In the genomic region with DNA sequence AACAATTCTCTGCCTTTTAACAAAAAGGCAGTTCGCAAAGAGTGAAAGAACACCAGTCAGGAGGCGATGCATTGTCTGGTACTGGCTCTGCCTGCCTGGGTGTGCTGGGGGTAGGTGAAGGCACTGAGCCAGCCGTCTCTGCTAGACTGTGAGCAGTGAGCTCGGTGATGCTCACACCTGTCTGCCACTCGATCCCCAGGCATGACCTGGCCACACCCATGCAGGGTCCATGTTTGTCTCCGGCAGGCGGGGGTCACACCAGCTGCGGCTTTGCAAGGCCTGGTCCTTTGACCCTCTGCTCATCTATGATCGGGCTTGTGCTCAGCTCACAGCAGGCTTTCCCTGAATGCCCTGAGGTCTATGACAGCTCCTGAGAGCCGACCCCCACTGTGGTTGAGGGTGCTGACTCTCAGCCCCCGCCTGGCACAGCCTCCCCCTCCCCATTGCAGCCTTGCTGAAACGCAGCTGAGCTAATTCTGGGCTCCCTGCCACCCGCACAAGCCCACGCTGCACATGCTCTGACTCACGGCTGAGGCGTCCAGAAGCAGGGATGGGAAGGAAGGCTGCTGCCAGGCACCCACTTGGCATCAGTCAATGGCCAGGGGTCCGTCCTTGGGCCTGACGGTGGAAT, we compare ENCODE assay signal across 9 cellular contexts. TPM values are rescaled to one million over a fixed set of nuclear protein-coding genes. Genes with fewer than 3 reads are reported as not detected.
DNase-seq lines count a peak whose midpoint lies in the region; ATAC-seq, FAIRE-seq and TF ChIP-seq lines count a peak whose summit lies in the region.
"Had no signal": no experiment of that assay in that cellular context is flagged by ENCODE, and none has a peak within 500 bp of the region (broad histone marks: within the 10 kb centered on the region; RNA-seq: fewer than 3 reads in every experiment).

No MANE protein-coding gene starts in this region.

- peak; percentile 78 for FAIRE-seq in endothelial cell of umbilical vein (lab: Jason Lieb, UNC)
- no peak for FAIRE-seq in pancreas (lab: Jason Lieb, UNC)

- no peak overlapping the region for H3K4me2 ChIP-seq in endothelial cell of umbilical vein (ENCODE audit: insufficient read depth, low read length)

- DNase-seq in ELR (ENCODE audit: low read depth) (peak; percentile 78), NCI-H510A (lab: John Stamatoyannopoulos, UW) (peak; percentile 70), endothelial cell of umbilical vein (ENCODE audit: low read depth, low spot score) (peak; percentile 87), pancreas (peak; percentile 67 to 87 (median 80)), progenitor cell of endocrine pancreas (ENCODE audit: low spot score, unreplicated experiment) (no peak), epidermal melanocyte (ENCODE audit: insufficient read length, low spot score) (no peak)

- H3K4me1 Mint-ChIP-seq in progenitor cell of endocrine pancreas (ENCODE audit: low read depth), result peaks cover 37% of the 10 kb centered on the region

- TF ChIP-seq CTCF in endothelial cell of umbilical vein (IDR thresholded peaks at IDR 0.05; ENCODE audit: extremely low read depth in 1 of 2, insufficient read depth in 1 of 2, low read depth in 1 of 2, low read length in 2 of 2), result no peak
- no peak for TF ChIP-seq CTCF in pancreas (IDR thresholded peaks at IDR 0.05)
- no peak for TF ChIP-seq CTCF in progenitor cell of endocrine pancreas (IDR thresholded peaks at IDR 0.05; ENCODE audit: unreplicated experiment)

- no peak overlapping the region for H3K4me3 ChIP-seq in endothelial cell of umbilical vein (replicated peaks in 1 of 3; ENCODE audit: insufficient read depth in 1 of 3, low read depth in 1 of 3, low read length in 3 of 3)
- H3K4me3 ChIP-seq in pancreas, result no peak overlapping the region
- H3K4me3 ChIP-seq: cardiac muscle cell had no signal

- no peaks in the 10 kb centered on the region for H3K36me3 ChIP-seq in endothelial cell of umbilical vein (ENCODE audit: control insufficient read depth in 2 of 2, extremely low read depth in 1 of 2, insufficient read depth in 2 of 2, low read length in 2 of 2)
- H3K36me3 ChIP-seq in pancreas, result no peaks in the 10 kb centered on the region
- H3K36me3 ChIP-seq: cardiac muscle cell had no signal

- no TSS peak for BruUV-seq in endothelial cell of umbilical vein (replicated peaks; lab: Mats Ljungman, UMichigan)

- H3K4me3 Mint-ChIP-seq in progenitor cell of endocrine pancreas (ENCODE audit: low read depth), result no peak overlapping the region

- no peaks in the 10 kb centered on the region for H3K36me3 Mint-ChIP-seq in progenitor cell of endocrine pancreas (ENCODE audit: insufficient read depth)

- H3K27me3 ChIP-seq in endothelial cell of umbilical vein (ENCODE audit: control insufficient read depth in 2 of 2, insufficient read depth in 2 of 2, low read length in 2 of 2) (no peaks in the 10 kb centered on the region), pancreas (no peaks in the 10 kb centered on the region)
- H3K27me3 ChIP-seq: cardiac muscle cell had no signal

- intact Hi-C loops in endothelial cell of umbilical vein (cut with micrococcal nuclease) (loop anchor here (10.0 kb wide), 1 partner anchor 188 kb away; no protein-coding TSS in a partner anchor), pancreas (cut with DNase I) (no loop called here)

- 35 to 36% methylated on average over 18 of the region's 18 CpGs for WGBS in pancreas, 2 donors

- no peaks in the 10 kb centered on the region for H3K9me3 Mint-ChIP-seq in progenitor cell of endocrine pancreas (ENCODE audit: low read depth)

- POLR2A ChIA-PET in endothelial cell of umbilical vein (lab: Charles Lee), result no interaction called here

- TF ChIP-seq POLR2A in endothelial cell of umbilical vein (IDR thresholded peaks at IDR 0.05; ENCODE audit: low read depth, low read length), result no peak

- H3K9me3 ChIP-seq in endothelial cell of umbilical vein (replicated peaks; ENCODE audit: control insufficient read depth, insufficient read depth, low read length), result no peaks in the 10 kb centered on the region
- no peaks in the 10 kb centered on the region for H3K9me3 ChIP-seq in pancreas

- H3K4me1 ChIP-seq in endothelial cell of umbilical vein (ENCODE audit: control insufficient read depth, extremely low read depth, insufficient read depth, low read length) (peaks cover 51% of the 10 kb centered on the region), pancreas (peaks cover 35 to 45% (median 35%) of the 10 kb centered on the region in 3 donors)

- H3K27ac ChIP-seq in endothelial cell of umbilical vein (ENCODE audit: insufficient read depth, low read depth, low read length) (peak overlapping the region; percentile 32), pancreas (peak overlapping the region in 3 of 4 donors; percentile 39 to 74 (median 41))
- H3K27ac ChIP-seq: cardiac muscle cell had no signal

- ATAC-seq in pancreas, result peak; percentile 63 to 78 (median 68)
- no peak for ATAC-seq in GM19328 (IDR thresholded peaks at IDR 0.05; ENCODE audit: unreplicated experiment)
- ATAC-seq in HG02588 (IDR thresholded peaks at IDR 0.05; ENCODE audit: unreplicated experiment), result no peak

- H4K20me1 ChIP-seq in endothelial cell of umbilical vein (replicated peaks; ENCODE audit: control insufficient read depth, extremely low read depth, insufficient read depth, low read length), result no peaks in the 10 kb centered on the region

- H3K27me3 Mint-ChIP-seq in progenitor cell of endocrine pancreas, result peaks cover 7% of the 10 kb centered on the region

- H2AFZ ChIP-seq in endothelial cell of umbilical vein (ENCODE audit: low read depth, low read length), result no peak overlapping the region

- CTCF ChIA-PET in endothelial cell of umbilical vein (lab: Charles Lee), result interaction anchor here (0.8 to 1.5 kb wide), 2 partner anchors 44 to 263 kb away, joined by 3 read pairs; no protein-coding TSS in a partner anchor

- H3K79me2 ChIP-seq in endothelial cell of umbilical vein (ENCODE audit: control insufficient read depth, insufficient read depth, low read length), result no peaks in the 10 kb centered on the region

- dilution Hi-C loops in endothelial cell of umbilical vein (cut with MboI; ENCODE audit: extremely low pct_ligation_motif_present, low sequenced_read_pairs), result no loop called here

- H3K9me1 ChIP-seq in endothelial cell of umbilical vein (replicated peaks; ENCODE audit: control insufficient read depth, extremely low read depth, insufficient read depth, low read length), result no peaks in the 10 kb centered on the region

- H3K9ac ChIP-seq in endothelial cell of umbilical vein (replicated peaks; ENCODE audit: extremely low read depth, insufficient read depth, low read length), result no peak overlapping the region

- no peak overlapping the region for H3K27ac Mint-ChIP-seq in progenitor cell of endocrine pancreas

TF ChIP-seq in endothelial cell of umbilical vein, 7 proteins besides CTCF, POLR2A, EP300 and RAD21:
- TF ChIP-seq FOS (IDR thresholded peaks at IDR 0.05; ENCODE audit: borderline replicate concordance, insufficient read depth, low read length) (peak; percentile 80), POLR2AphosphoS5 (IDR thresholded peaks at IDR 0.05; ENCODE audit: insufficient read depth, low read depth, low read length) (peak; percentile 34), JUN (IDR thresholded peaks at IDR 0.05; ENCODE audit: borderline replicate concordance, insufficient read depth, insufficient read length, low read depth) (no peak)

RNA-seq across cellular contexts. Expression of a gene that starts 23.7 kb away (rescaled TPM):
- total RNA-seq in endothelial cell of umbilical vein, result 3.8 and 6.3 TPM in 2 replicates
- 0.92 and 1.6 TPM in 2 replicates for polyA plus RNA-seq in endothelial cell of umbilical vein
- polyA plus RNA-seq in endothelial cell of umbilical vein (2011; cell fraction: cytosol; rRNA removed), result 0.96 and 1.5 TPM in 2 replicates
- 1.5 and 1.8 TPM in 2 replicates for polyA plus RNA-seq in endothelial cell of umbilical vein (2011; cell fraction: nucleus; rRNA removed)
- polyA plus RNA-seq in endothelial cell of umbilical vein (2012), result 1.4 and 1.6 TPM in 2 replicates
- 0.98 and 1.4 TPM in 2 replicates for polyA minus RNA-seq in endothelial cell of umbilical vein
- polyA minus RNA-seq in endothelial cell of umbilical vein (2011; cell fraction: cytosol; rRNA and poly(A)+ RNA removed), result 2.0 TPM
- polyA minus RNA-seq in endothelial cell of umbilical vein (2011; cell fraction: nucleus; rRNA and poly(A)+ RNA removed), result 1.2 and 4.2 TPM in 2 replicates
- total RNA-seq in pancreas, result 10 to 100 TPM in 1 of 6 donors, 1 to 10 TPM in 5; 4.1 to 11.0 (median 6.2) TPM
- 1 to 10 TPM; 3.6 to 5.3 TPM for polyA plus RNA-seq in pancreas
- total RNA-seq in progenitor cell of endocrine pancreas, result 1.6 and 2.1 TPM in 2 replicates

Comparison
In these comparisons a context has a peak if more than half of its experiments do, and no peak if none do; other contexts are left out.
1. DNase-seq: peak in ELR (single experiment), NCI-H510A (single experiment), endothelial cell of umbilical vein (single experiment) and pancreas (6 of 6); none in progenitor cell of endocrine pancreas (single experiment) and epidermal melanocyte (single experiment).
2. ATAC-seq: peak in pancreas (4 of 4); none in GM19328 (single experiment) and HG02588 (single experiment).